ENCODE assay signal across 18 cellular contexts in the genomic region with DNA sequence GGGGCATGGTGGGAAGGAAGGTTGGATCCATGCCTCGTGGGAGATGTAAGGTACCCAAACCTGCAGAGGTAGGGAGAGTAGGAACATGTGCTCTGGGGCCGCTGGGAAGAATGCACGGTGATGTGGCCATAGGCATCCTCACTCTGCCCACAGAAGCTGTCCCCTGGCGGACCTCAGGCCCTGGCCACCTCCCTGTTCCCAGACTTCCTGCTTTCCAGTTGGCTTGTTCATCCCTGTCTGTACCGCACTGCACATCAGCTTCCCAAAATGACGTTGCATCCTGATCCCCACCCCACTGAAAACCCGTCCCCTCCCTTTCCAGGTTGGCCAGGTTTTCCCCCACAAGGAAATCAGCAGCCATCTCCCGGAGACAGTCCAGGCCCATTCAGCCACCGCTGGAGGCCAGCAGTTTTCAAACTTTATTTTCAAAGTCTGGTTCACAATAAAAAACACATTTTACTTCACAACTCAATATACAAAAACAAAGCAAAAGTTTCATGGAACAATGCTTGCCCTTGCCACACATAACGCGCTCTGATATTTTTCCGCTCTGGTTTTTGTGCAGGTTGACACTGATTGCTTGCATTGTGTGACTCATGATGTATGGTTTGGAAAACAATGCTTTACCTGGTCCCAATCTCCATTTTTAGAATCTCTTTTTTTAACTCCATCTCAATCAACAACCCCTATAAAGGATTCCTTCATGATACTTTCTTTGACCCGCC.
DNase-seq lines count a peak whose midpoint lies in the region; ATAC-seq, FAIRE-seq and TF ChIP-seq lines count a peak whose summit lies in the region.
"Had no signal": no experiment of that assay in that cellular context is flagged by ENCODE, and none has a peak within 500 bp of the region (broad histone marks: within the 10 kb centered on the region; RNA-seq: fewer than 3 reads in every experiment).

No MANE protein-coding gene starts in this region.

- no peaks in the 10 kb centered on the region for H3K79me2 ChIP-seq in H9 (ENCODE audit: insufficient read depth, low read length)

- no peak overlapping the region for H3K9ac ChIP-seq in BLaER1
- H3K9ac ChIP-seq in skeletal muscle tissue (ENCODE audit: low read depth in 1 of 3, low read length in 3 of 3), result no peak overlapping the region
- H3K9ac ChIP-seq in H9 (ENCODE audit: extremely low read depth, insufficient read length, low read length), result no peak overlapping the region

- no peak overlapping the region for H2AK5ac ChIP-seq in H9 (ENCODE audit: insufficient read length, low read length)

- H3K9me3 Mint-ChIP-seq in H9, result peaks cover 2 to 7% of the 10 kb centered on the region in 2 experiments; a peak in 2 of 5 replicates

- no peak overlapping the region for H3K27ac Mint-ChIP-seq in H9
- H3K27ac Mint-ChIP-seq: CD4-positive, CD25-positive, alpha-beta regulatory T cell had no signal

- H3K4me1 Mint-ChIP-seq in H9, result peaks cover 7 to 14% of the 10 kb centered on the region in 2 experiments

- no peak overlapping the region for H2BK15ac ChIP-seq in H9 (ENCODE audit: low read depth, low read length)

- H3K36me3 ChIP-seq in BLaER1, result no peaks in the 10 kb centered on the region
- H3K36me3 ChIP-seq in bronchial epithelial cell (ENCODE audit: control insufficient read depth, insufficient read depth, low read length), result no peaks in the 10 kb centered on the region
- peaks cover 0 to 2% (median 0%) of the 10 kb centered on the region in 3 donors for H3K36me3 ChIP-seq in skeletal muscle tissue (ENCODE audit: control insufficient read depth in 3 of 3, insufficient read depth in 3 of 3, low read length in 3 of 3)
- H3K36me3 ChIP-seq: SJSA1 had no signal

- H3K9me3 ChIP-seq in BLaER1, result peaks cover 15% of the 10 kb centered on the region
- H3K9me3 ChIP-seq in right cardiac atrium (ENCODE audit: control insufficient read depth, low read length), result no peaks in the 10 kb centered on the region
- no peaks in the 10 kb centered on the region for H3K9me3 ChIP-seq in skeletal muscle tissue (ENCODE audit: control insufficient read depth in 3 of 3, low read length in 3 of 3)
- no peaks in the 10 kb centered on the region for H3K9me3 ChIP-seq in H9 (ENCODE audit: control insufficient read depth, low read depth, low read length)
- H3K9me3 ChIP-seq: Caco-2, SJSA1 had no signal

- H2BK20ac ChIP-seq in H9 (ENCODE audit: low read depth, low read length, poor library complexity, severe bottlenecking), result no peak overlapping the region

- FAIRE-seq in bronchial epithelial cell (lab: Jason Lieb, UNC), result peak; percentile 62

- H3K18ac ChIP-seq in H9 (ENCODE audit: insufficient read length, low read depth, low read length), result no peak overlapping the region

- no peak overlapping the region for H3K23ac ChIP-seq in H9 (ENCODE audit: insufficient read length, low read depth, low read length)

- no peak overlapping the region for H4K8ac ChIP-seq in H9 (replicated peaks; ENCODE audit: insufficient read length, low read depth, low read length)

- H2BK5ac ChIP-seq in H9 (ENCODE audit: insufficient read length, low read length), result no peak overlapping the region

- 72% methylated on average over 13 of the region's 13 CpGs for WGBS in right cardiac atrium
- no CpG with 5 or more reads among the region's 13 CpGs for WGBS in H9 (ENCODE audit: extremely low coverage, insufficient read length, low lambda C conversion rate)

- TF ChIP-seq CTCF in bronchial epithelial cell (IDR thresholded peaks at IDR 0.05; ENCODE audit: insufficient read depth, low read length, severe bottlenecking), result no peak
- no peak for TF ChIP-seq CTCF in H9 (conservative IDR thresholded peaks at IDR 0.05)

- peaks cover 0 to 5% (median 2%) of the 10 kb centered on the region in 3 experiments; a peak in 3 of 7 replicates for H3K36me3 Mint-ChIP-seq in H9 (ENCODE audit: insufficient read depth in 1 of 3, low read depth in 3 of 3)
- H3K36me3 Mint-ChIP-seq: CD4-positive, CD25-positive, alpha-beta regulatory T cell had no signal

- H4K20me1 ChIP-seq in BLaER1 (no peaks in the 10 kb centered on the region), H9 (ENCODE audit: control insufficient read depth, insufficient read depth, insufficient read length) (no peaks in the 10 kb centered on the region)

- H4K91ac ChIP-seq in H9 (ENCODE audit: insufficient read length, low read depth, low read length), result no peak overlapping the region

- H2BK120ac ChIP-seq in H9 (ENCODE audit: low read depth, low read length, poor library complexity, severe bottlenecking), result no peak overlapping the region

- H3K79me1 ChIP-seq in H9 (ENCODE audit: insufficient read depth, low read depth, low read length, poor library complexity, severe bottlenecking), result no peaks in the 10 kb centered on the region

- intact Hi-C loops in right cardiac atrium (cut with DNase I), result no loop called here

- no peaks in the 10 kb centered on the region for H3K23me2 ChIP-seq in H9 (ENCODE audit: insufficient read length, low read depth, low read length, poor library complexity, severe bottlenecking)

- no peak overlapping the region for H4K5ac ChIP-seq in H9 (ENCODE audit: insufficient read length, low read depth, low read length)

- H3K27ac ChIP-seq in BLaER1 (no peak overlapping the region), right cardiac atrium (ENCODE audit: low read length) (peak overlapping the region; percentile 9), skeletal muscle tissue (ENCODE audit: low read depth, low read length) (peak overlapping the region; percentile 66), H9 (ENCODE audit: insufficient read length, low read depth, low read length) (no peak overlapping the region)
- H3K27ac ChIP-seq: SJSA1 had no signal

- no peak overlapping the region for H3K4ac ChIP-seq in H9 (ENCODE audit: low read depth, low read length)

- H3K4me3 ChIP-seq in BLaER1 (no peak overlapping the region), bronchial epithelial cell (ENCODE audit: low read depth, low read length) (no peak overlapping the region), right cardiac atrium (ENCODE audit: low read length) (no peak overlapping the region), skeletal muscle tissue (ENCODE audit: low read length in 3 of 3) (no peak overlapping the region)
- H3K4me3 ChIP-seq: SJSA1 had no signal

- no peak overlapping the region for H3K14ac ChIP-seq in H9 (ENCODE audit: insufficient read depth, low read length)

- H3K4me2 ChIP-seq in BLaER1 (peak overlapping the region; percentile 87; the same call in 1 of the 2 replicates), H9 (ENCODE audit: insufficient read depth, insufficient read length, low read length) (no peak overlapping the region)

- no peak overlapping the region for H3K4me3 Mint-ChIP-seq in H9

- no peak for DNase-seq in bronchial epithelial cell (ENCODE audit: low read depth)
- peak in 2 of 3 donors; percentile 47 to 71 for DNase-seq in right cardiac atrium
- DNase-seq in H9, result no peak
- no peak for DNase-seq in DMS79 (lab: John Stamatoyannopoulos, UW)
- no peak for DNase-seq in SIG-M5 (lab: John Stamatoyannopoulos, UW)
- DNase-seq in EL, result no peak
- DNase-seq: ACHN; AML-193; Caco-2; CD4-positive, CD25-positive, alpha-beta regulatory T cell; HCEC 1CT; NCI-H187 treated with DMSO at 0.1 percent for 48 hours; NCI-H69; NK-92 treated with Interleukin-12 subunit alpha and Interleukin-12 subunit beta, amount 100 ng/mL, for 24 hours; OCI-M1 had no signal

- peak; percentile 26 to 58 for ATAC-seq in right cardiac atrium

- H3K4me1 ChIP-seq in BLaER1 (peaks cover 76% of the 10 kb centered on the region), right cardiac atrium (ENCODE audit: control insufficient read depth, insufficient read depth, low read length) (peaks cover 15% of the 10 kb centered on the region), skeletal muscle tissue (ENCODE audit: control insufficient read depth in 3 of 3, insufficient read depth in 3 of 3, low read length in 3 of 3) (peaks cover 9 to 31% (median 13%) of the 10 kb centered on the region in 3 donors), H9 (ENCODE audit: insufficient read depth, low read length) (peaks cover 3% of the 10 kb centered on the region; the same call in 1 of the 2 replicates)
- H3K4me1 ChIP-seq: Caco-2, SJSA1 had no signal

- H3K27me3 ChIP-seq in BLaER1 (no peaks in the 10 kb centered on the region), bronchial epithelial cell (ENCODE audit: control insufficient read depth, insufficient read depth, low read length) (no peaks in the 10 kb centered on the region), right cardiac atrium (ENCODE audit: control insufficient read depth, insufficient read depth) (no peaks in the 10 kb centered on the region), skeletal muscle tissue (ENCODE audit: control insufficient read depth in 3 of 3, insufficient read depth in 3 of 3, low read length in 3 of 3) (peaks cover 0 to 5% (median 0%) of the 10 kb centered on the region in 3 donors), H9 (ENCODE audit: insufficient read depth, low read length) (no peaks in the 10 kb centered on the region)
- H3K27me3 ChIP-seq: SJSA1 had no signal

- no peak overlapping the region for H3K56ac ChIP-seq in H9 (ENCODE audit: insufficient read length, low read depth, low read length)

- no peak overlapping the region for H2AFZ ChIP-seq in H9 (ENCODE audit: low read length)

- H3T11ph ChIP-seq in H9 (ENCODE audit: low read length), result no peak overlapping the region

- H3K27me3 Mint-ChIP-seq in H9 (ENCODE audit: low read depth), result peaks cover 2% of the 10 kb centered on the region

- no peak overlapping the region for H2BK12ac ChIP-seq in H9 (ENCODE audit: insufficient read length, low read depth, low read length)

Comparison
In these comparisons a context has a peak if more than half of its experiments do, and no peak if none do; other contexts are left out.
1. H3K27ac ChIP-seq: peak in right cardiac atrium (single experiment) and skeletal muscle tissue (single experiment); none in BLaER1 (single experiment) and H9 (single experiment).
2. DNase-seq: peak in right cardiac atrium (2 of 3); none in bronchial epithelial cell (single experiment), H9 (single experiment), DMS79 (single experiment), SIG-M5 (single experiment) and EL (single experiment).